Comparison of ENCODE assay signal across 1 cellular context in the genomic region with DNA sequence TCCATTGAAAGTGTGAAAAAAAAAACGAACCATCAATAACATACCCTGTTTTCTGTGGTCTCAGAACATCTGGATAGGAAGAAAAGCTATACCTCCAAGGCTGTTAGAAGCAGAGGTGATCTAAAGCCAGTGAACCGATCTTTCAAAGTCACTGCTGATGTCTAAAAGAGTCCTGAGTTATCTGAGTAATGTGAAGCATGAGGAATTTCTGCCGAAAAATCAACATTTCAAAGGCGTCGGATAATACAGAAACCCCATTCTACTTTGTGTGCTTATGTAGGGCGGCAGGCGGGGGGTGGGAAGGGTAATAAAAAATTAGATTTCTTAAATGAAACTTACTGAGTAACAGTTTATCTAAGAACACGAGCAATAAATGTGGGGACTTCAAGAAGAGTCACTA.
TF ChIP-seq lines count a peak whose summit lies in the region.

No MANE protein-coding gene starts in this region.

TF ChIP-seq in GM23338, 12 proteins besides CTCF, POLR2A, EP300 and RAD21:
- TF ChIP-seq, protein P1, sequence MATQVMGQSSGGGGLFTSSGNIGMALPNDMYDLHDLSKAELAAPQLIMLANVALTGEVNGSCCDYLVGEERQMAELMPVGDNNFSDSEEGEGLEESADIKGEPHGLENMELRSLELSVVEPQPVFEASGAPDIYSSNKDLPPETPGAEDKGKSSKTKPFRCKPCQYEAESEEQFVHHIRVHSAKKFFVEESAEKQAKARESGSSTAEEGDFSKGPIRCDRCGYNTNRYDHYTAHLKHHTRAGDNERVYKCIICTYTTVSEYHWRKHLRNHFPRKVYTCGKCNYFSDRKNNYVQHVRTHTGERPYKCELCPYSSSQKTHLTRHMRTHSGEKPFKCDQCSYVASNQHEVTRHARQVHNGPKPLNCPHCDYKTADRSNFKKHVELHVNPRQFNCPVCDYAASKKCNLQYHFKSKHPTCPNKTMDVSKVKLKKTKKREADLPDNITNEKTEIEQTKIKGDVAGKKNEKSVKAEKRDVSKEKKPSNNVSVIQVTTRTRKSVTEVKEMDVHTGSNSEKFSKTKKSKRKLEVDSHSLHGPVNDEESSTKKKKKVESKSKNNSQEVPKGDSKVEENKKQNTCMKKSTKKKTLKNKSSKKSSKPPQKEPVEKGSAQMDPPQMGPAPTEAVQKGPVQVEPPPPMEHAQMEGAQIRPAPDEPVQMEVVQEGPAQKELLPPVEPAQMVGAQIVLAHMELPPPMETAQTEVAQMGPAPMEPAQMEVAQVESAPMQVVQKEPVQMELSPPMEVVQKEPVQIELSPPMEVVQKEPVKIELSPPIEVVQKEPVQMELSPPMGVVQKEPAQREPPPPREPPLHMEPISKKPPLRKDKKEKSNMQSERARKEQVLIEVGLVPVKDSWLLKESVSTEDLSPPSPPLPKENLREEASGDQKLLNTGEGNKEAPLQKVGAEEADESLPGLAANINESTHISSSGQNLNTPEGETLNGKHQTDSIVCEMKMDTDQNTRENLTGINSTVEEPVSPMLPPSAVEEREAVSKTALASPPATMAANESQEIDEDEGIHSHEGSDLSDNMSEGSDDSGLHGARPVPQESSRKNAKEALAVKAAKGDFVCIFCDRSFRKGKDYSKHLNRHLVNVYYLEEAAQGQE (IDR thresholded peaks at IDR 0.05; ENCODE audit: unreplicated experiment) = no peak
- TF ChIP-seq, protein P2, sequence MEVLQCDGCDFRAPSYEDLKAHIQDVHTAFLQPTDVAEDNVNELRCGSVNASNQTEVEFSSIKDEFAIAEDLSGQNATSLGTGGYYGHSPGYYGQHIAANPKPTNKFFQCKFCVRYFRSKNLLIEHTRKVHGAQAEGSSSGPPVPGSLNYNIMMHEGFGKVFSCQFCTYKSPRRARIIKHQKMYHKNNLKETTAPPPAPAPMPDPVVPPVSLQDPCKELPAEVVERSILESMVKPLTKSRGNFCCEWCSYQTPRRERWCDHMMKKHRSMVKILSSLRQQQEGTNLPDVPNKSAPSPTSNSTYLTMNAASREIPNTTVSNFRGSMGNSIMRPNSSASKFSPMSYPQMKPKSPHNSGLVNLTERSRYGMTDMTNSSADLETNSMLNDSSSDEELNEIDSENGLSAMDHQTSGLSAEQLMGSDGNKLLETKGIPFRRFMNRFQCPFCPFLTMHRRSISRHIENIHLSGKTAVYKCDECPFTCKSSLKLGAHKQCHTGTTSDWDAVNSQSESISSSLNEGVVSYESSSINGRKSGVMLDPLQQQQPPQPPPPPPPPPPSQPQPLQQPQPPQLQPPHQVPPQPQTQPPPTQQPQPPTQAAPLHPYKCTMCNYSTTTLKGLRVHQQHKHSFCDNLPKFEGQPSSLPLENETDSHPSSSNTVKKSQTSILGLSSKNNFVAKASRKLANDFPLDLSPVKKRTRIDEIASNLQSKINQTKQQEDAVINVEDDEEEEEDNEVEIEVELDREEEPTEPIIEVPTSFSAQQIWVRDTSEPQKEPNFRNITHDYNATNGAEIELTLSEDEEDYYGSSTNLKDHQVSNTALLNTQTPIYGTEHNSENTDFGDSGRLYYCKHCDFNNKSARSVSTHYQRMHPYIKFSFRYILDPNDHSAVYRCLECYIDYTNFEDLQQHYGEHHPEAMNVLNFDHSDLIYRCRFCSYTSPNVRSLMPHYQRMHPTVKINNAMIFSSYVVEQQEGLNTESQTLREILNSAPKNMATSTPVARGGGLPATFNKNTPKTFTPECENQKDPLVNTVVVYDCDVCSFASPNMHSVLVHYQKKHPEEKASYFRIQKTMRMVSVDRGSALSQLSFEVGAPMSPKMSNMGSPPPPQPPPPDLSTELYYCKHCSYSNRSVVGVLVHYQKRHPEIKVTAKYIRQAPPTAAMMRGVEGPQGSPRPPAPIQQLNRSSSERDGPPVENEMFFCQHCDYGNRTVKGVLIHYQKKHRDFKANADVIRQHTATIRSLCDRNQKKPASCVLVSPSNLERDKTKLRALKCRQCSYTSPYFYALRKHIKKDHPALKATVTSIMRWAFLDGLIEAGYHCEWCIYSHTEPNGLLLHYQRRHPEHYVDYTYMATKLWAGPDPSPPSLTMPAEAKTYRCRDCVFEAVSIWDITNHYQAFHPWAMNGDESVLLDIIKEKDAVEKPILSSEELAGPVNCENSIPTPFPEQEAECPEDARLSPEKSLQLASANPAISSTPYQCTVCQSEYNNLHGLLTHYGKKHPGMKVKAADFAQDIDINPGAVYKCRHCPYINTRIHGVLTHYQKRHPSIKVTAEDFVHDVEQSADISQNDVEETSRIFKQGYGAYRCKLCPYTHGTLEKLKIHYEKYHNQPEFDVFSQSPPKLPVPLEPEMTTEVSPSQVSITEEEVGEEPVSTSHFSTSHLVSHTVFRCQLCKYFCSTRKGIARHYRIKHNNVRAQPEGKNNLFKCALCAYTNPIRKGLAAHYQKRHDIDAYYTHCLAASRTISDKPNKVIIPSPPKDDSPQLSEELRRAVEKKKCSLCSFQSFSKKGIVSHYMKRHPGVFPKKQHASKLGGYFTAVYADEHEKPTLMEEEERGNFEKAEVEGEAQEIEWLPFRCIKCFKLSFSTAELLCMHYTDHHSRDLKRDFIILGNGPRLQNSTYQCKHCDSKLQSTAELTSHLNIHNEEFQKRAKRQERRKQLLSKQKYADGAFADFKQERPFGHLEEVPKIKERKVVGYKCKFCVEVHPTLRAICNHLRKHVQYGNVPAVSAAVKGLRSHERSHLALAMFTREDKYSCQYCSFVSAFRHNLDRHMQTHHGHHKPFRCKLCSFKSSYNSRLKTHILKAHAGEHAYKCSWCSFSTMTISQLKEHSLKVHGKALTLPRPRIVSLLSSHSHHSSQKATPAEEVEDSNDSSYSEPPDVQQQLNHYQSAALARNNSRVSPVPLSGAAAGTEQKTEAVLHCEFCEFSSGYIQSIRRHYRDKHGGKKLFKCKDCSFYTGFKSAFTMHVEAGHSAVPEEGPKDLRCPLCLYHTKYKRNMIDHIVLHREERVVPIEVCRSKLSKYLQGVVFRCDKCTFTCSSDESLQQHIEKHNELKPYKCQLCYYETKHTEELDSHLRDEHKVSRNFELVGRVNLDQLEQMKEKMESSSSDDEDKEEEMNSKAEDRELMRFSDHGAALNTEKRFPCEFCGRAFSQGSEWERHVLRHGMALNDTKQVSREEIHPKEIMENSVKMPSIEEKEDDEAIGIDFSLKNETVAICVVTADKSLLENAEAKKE (CRISPR knock-in tag; IDR thresholded peaks at IDR 0.05) = no peak
- no peak for TF ChIP-seq ZNF331 (CRISPR knock-in tag; IDR thresholded peaks at IDR 0.05; ENCODE audit: low read depth)
- no peak for TF ChIP-seq EZH2phosphoT487 (IDR thresholded peaks at IDR 0.05; ENCODE audit: unreplicated experiment)
- no peak for TF ChIP-seq NANOG (IDR thresholded peaks at IDR 0.05; ENCODE audit: borderline replicate concordance)
